In the genomic region with DNA sequence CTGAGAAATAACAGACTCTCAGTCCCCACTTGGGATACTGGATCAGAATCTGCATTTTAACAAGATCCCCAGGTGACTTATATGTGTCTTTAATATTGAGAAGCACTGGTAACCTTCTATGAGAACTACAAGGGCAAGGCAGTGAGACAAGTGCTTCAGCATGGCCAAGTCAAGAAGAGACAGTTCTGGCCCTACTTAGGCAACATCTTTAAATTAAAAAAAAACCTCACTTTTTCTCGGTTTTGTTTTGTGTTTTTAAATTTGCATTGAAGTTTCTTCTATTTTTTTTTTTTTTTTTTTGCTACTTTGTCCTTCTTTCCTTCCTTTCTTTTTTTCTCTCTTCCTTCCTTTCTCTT, we compare ENCODE assay signal across 17 cellular contexts.
DNase-seq lines count a peak whose midpoint lies in the region; ATAC-seq and TF ChIP-seq lines count a peak whose summit lies in the region.
"Had no signal": no experiment of that assay in that cellular context is flagged by ENCODE, and none has a peak within 500 bp of the region (broad histone marks: within the 10 kb centered on the region; RNA-seq: fewer than 3 reads in every experiment).

No MANE protein-coding gene starts in this region.

- H3K4me1 ChIP-seq in MM.1S (ENCODE audit: low read length), result 0 out of 2 replicates have a peak, but pooled peaks cover 6% of the 10 kb centered on the region
- H3K4me1 ChIP-seq: foreskin keratinocyte, SJCRH30 had no signal

- no peaks in the 10 kb centered on the region for H3K79me2 ChIP-seq in MM.1S (ENCODE audit: low read length)

- peak; percentile 54 for ATAC-seq in GM18498 (IDR thresholded peaks at IDR 0.05; ENCODE audit: unreplicated experiment)
- peak; percentile 28 for ATAC-seq in GM19468 (IDR thresholded peaks at IDR 0.05; ENCODE audit: extremely low read depth, unreplicated experiment)
- ATAC-seq in HG02798 (IDR thresholded peaks at IDR 0.05; ENCODE audit: poor library complexity, unreplicated experiment), result peak; percentile 63
- ATAC-seq: activated CD8-positive, alpha-beta memory T cell treated with anti-CD3 and anti-CD28 coated beads, Interleukin-2, amount 10 ng/mL, durations not matched to agents 7 days and 5 days; foreskin keratinocyte; left colon had no signal

- no peaks in the 10 kb centered on the region for H3K9me3 ChIP-seq in MM.1S (replicated peaks; ENCODE audit: insufficient read depth, low read length)
- H3K9me3 ChIP-seq: neutrophil, right atrium auricular region, SJCRH30 had no signal

- TF ChIP-seq CTCF in MM.1S (IDR thresholded peaks at IDR 0.05; ENCODE audit: low read length), result no peak

- DNase-seq in MM.1S (peak; percentile 6), NCI-H146 (lab: John Stamatoyannopoulos, UW) (no peak), DMS114 treated with DMSO at 0.1 percent for 48 hours (lab: John Stamatoyannopoulos, UW; ENCODE audit: unreplicated experiment) (no peak), GDM1 (lab: John Stamatoyannopoulos, UW) (no peak)
- DNase-seq in activated effector memory CD4-positive, alpha-beta T cell treated with Interleukin-2 at 50 U/mL for 16 hours, result no peak
- DNase-seq: activated CD4-positive, alpha-beta T cell treated with anti-CD3 and anti-CD28 coated beads for 1 hour; activated CD8-positive, alpha-beta memory T cell treated with anti-CD3 and anti-CD28 coated beads, Interleukin-2, amount 10 ng/mL, durations not matched to agents 7 days and 5 days; activated naive CD4-positive, alpha-beta T cell treated with Interleukin-2 at 50 U/mL for 16 hours; foreskin keratinocyte; left colon; NCI-H1694; SJCRH30 had no signal

- no peak overlapping the region for H3K4me2 ChIP-seq in MM.1S (ENCODE audit: low read depth, low read length)

- no peak overlapping the region for H3K4me3 ChIP-seq in MM.1S (ENCODE audit: low read length)
- H3K4me3 ChIP-seq: right atrium auricular region, SJCRH30 had no signal

- no peak overlapping the region for H2AFZ ChIP-seq in MM.1S (ENCODE audit: low read length)

- no peak overlapping the region for H3K27ac ChIP-seq in MM.1S (ENCODE audit: low read length)
- H3K27ac ChIP-seq: foreskin keratinocyte, neutrophil, right atrium auricular region, SJCRH30 had no signal

- no peak overlapping the region for H3K9ac ChIP-seq in MM.1S (ENCODE audit: low read length)

- no peaks in the 10 kb centered on the region for H3F3A ChIP-seq in MM.1S (ENCODE audit: insufficient read depth, low read length)

- H4K20me1 ChIP-seq in MM.1S (ENCODE audit: insufficient read depth, low read length), result no peaks in the 10 kb centered on the region

- H3K27me3 ChIP-seq in MM.1S (replicated peaks; ENCODE audit: insufficient read depth, low read length), result no peaks in the 10 kb centered on the region
- H3K27me3 ChIP-seq: foreskin keratinocyte, neutrophil, right atrium auricular region, SJCRH30 had no signal

- no peaks in the 10 kb centered on the region for H3K36me3 ChIP-seq in MM.1S (replicated peaks; ENCODE audit: insufficient read depth, low read length)
- H3K36me3 ChIP-seq: neutrophil, right atrium auricular region, SJCRH30 had no signal

- no peaks in the 10 kb centered on the region for H3K9me2 ChIP-seq in MM.1S (replicated peaks; ENCODE audit: insufficient read depth, low read length)
